9 cellular contexts compared by ENCODE assay signal in genomic region chr12:95016120-95016519, GRCh38.
"Had no signal": no experiment of that assay in that cellular context is flagged by ENCODE, and none has a peak within 500 bp of the region (broad histone marks: within the 10 kb centered on the region; RNA-seq: fewer than 3 reads in every experiment).

No MANE protein-coding gene starts in this region.

- H3K27ac Mint-ChIP-seq: GM23338, H9, HFFc6, IgD-negative memory B cell had no signal

- FAIRE-seq: H1, HepG2 had no signal

- DNase-seq: H9, HCEC 1CT, HFFc6, KG1 had no signal

- ATAC-seq: GM23338, HepG2 had no signal

- H3K4me3 Mint-ChIP-seq: GM23338, H9, HFFc6, IgD-negative memory B cell had no signal

- H2AFZ ChIP-seq: GM23338 had no signal

- H3K27ac ChIP-seq: HL-60 had no signal

- H3K4me2 ChIP-seq: GM23338 had no signal

- H3K4me3 ChIP-seq: GM23338 had no signal

- H3K27me3 Mint-ChIP-seq: IgD-negative memory B cell had no signal

- H3K4me1 Mint-ChIP-seq: GM23338, H9 had no signal

- H3K9me3 Mint-ChIP-seq: GM23338, HFFc6 had no signal
